Comparison of ENCODE assay signal across 9 cellular contexts in the genomic region with DNA sequence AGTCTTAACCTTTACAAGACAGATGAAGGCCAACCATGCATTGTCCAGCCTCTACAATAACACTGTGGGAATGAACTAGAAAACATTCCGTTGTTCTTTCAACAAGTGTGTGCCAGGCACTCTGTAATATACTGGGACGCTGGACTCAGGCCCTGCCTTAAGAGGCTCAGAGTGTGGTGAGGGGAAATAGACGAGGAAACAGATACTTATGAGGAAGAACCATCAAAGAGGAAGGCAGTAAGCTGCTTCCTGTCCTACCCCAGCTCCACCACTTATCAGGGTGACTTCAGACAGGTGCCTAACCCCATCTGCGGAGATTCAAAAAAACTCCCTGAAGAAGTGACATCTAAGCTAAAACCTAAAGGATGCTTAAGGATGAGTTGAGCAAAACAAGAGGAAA. TPM values are rescaled to one million over a fixed set of nuclear protein-coding genes. Genes with fewer than 3 reads are reported as not detected.
DNase-seq lines count a peak whose midpoint lies in the region; ATAC-seq lines count a peak whose summit lies in the region.
"Had no signal": no experiment of that assay in that cellular context is flagged by ENCODE, and none has a peak within 500 bp of the region (broad histone marks: within the 10 kb centered on the region; RNA-seq: fewer than 3 reads in every experiment).

No MANE protein-coding gene starts in this region.

- H2BK15ac ChIP-seq in mesenchymal stem cell (ENCODE audit: low read depth, poor library complexity, severe bottlenecking): no peak overlapping the region

- H2BK5ac ChIP-seq in mesenchymal stem cell (ENCODE audit: low read depth, low read length, poor library complexity, severe bottlenecking): no peak overlapping the region

- H2BK12ac ChIP-seq in mesenchymal stem cell (ENCODE audit: low read length in 2 of 2): peak overlapping the region; percentile 7 to 98

- H3K79me1 ChIP-seq in mesenchymal stem cell (replicated peaks; ENCODE audit: low read length, poor library complexity, severe bottlenecking): peaks cover 8% of the 10 kb centered on the region

- peak in 2 of 3 donors; percentile 39 to 77 for DNase-seq in CD4-positive, CD25-positive, alpha-beta regulatory T cell
- DNase-seq in KG1 (lab: John Stamatoyannopoulos, UW) (peak; percentile 62), mesenchymal stem cell (no peak), NCI-H1105 (lab: John Stamatoyannopoulos, UW) (no peak), NCI-H2107 treated with DMSO at 0.1 percent for 48 hours (lab: John Stamatoyannopoulos, UW; ENCODE audit: unreplicated experiment) (no peak)
- no peak for DNase-seq in activated CD4-positive, alpha-beta memory T cell treated with anti-CD3 and anti-CD28 coated beads for 36 hours

- H3K27ac Mint-ChIP-seq in CD4-positive, CD25-positive, alpha-beta regulatory T cell: peak overlapping the region; percentile 53 to 85 (median 77)
- peak overlapping the region; percentile 30 for H3K27ac Mint-ChIP-seq in activated CD4-positive, alpha-beta memory T cell treated with anti-CD3 and anti-CD28 coated beads for 36 hours

- H4K8ac ChIP-seq in mesenchymal stem cell (ENCODE audit: low read length): peak overlapping the region; percentile 55

- no peak overlapping the region for H3K9ac ChIP-seq in mesenchymal stem cell (ENCODE audit: low read length)

- no peaks in the 10 kb centered on the region for H3K9me3 Mint-ChIP-seq in CD4-positive, CD25-positive, alpha-beta regulatory T cell
- no peaks in the 10 kb centered on the region for H3K9me3 Mint-ChIP-seq in activated CD4-positive, alpha-beta memory T cell treated with anti-CD3 and anti-CD28 coated beads for 36 hours

- peaks cover 10 to 59% (median 39%) of the 10 kb centered on the region in 4 donors for H3K4me1 Mint-ChIP-seq in CD4-positive, CD25-positive, alpha-beta regulatory T cell
- peaks cover 45% of the 10 kb centered on the region for H3K4me1 Mint-ChIP-seq in activated CD4-positive, alpha-beta memory T cell treated with anti-CD3 and anti-CD28 coated beads for 36 hours (ENCODE audit: low read depth)

- no peaks in the 10 kb centered on the region for H3K27me3 ChIP-seq in CD4-positive, CD25-positive, alpha-beta regulatory T cell (ENCODE audit: control insufficient read depth, insufficient read depth, low read length)
- H3K27me3 ChIP-seq in mesenchymal stem cell (ENCODE audit: control insufficient read depth in 1 of 2, insufficient read depth in 1 of 2, low read length in 2 of 2): no peaks in the 10 kb centered on the region
- H3K27me3 ChIP-seq: SJSA1 had no signal

- H3K4me2 ChIP-seq in mesenchymal stem cell (ENCODE audit: low read length, poor library complexity, severe bottlenecking): no peak overlapping the region

- H3K9me3 ChIP-seq in CD4-positive, CD25-positive, alpha-beta regulatory T cell (ENCODE audit: control insufficient read depth in 2 of 2, low read length in 2 of 2): no peaks in the 10 kb centered on the region
- H3K9me3 ChIP-seq in mesenchymal stem cell (ENCODE audit: control insufficient read depth, low read length): no peaks in the 10 kb centered on the region
- H3K9me3 ChIP-seq: SJSA1 had no signal

- peak; percentile 63 to 76 for ATAC-seq in CD4-positive, CD25-positive, alpha-beta regulatory T cell (ENCODE audit: low read depth in 2 of 2)
- ATAC-seq in GM18858 (IDR thresholded peaks at IDR 0.05; ENCODE audit: unreplicated experiment) (no peak), GM18907 (IDR thresholded peaks at IDR 0.05; ENCODE audit: unreplicated experiment) (no peak)

- no peak overlapping the region for H3K23ac ChIP-seq in mesenchymal stem cell (ENCODE audit: low read length in 2 of 2)

- H3K14ac ChIP-seq in mesenchymal stem cell (ENCODE audit: low read length in 2 of 2): no peak overlapping the region

- peak overlapping the region; percentile 48 for H3K27ac ChIP-seq in CD4-positive, CD25-positive, alpha-beta regulatory T cell (ENCODE audit: insufficient read depth, low read length, poor library complexity, severe bottlenecking)
- no peak overlapping the region for H3K27ac ChIP-seq in mesenchymal stem cell (ENCODE audit: low read length, poor library complexity, severe bottlenecking)
- H3K27ac ChIP-seq: SJSA1 had no signal

- H3K18ac ChIP-seq in mesenchymal stem cell (ENCODE audit: low read depth in 1 of 2, low read length in 2 of 2): peak overlapping the region in 1 of 2 experiments; percentile 99

- H2AK5ac ChIP-seq in mesenchymal stem cell (ENCODE audit: low read length, severe bottlenecking): no peak overlapping the region

- peak overlapping the region; percentile 60 for H3K4me3 ChIP-seq in CD4-positive, CD25-positive, alpha-beta regulatory T cell (ENCODE audit: low read depth, low read length)
- no peak overlapping the region for H3K4me3 ChIP-seq in mesenchymal stem cell (ENCODE audit: insufficient read depth in 1 of 2, low read depth in 1 of 2, low read length in 2 of 2)
- H3K4me3 ChIP-seq: SJSA1 had no signal

- peak overlapping the region; percentile 62 to 96 for H3K4ac ChIP-seq in mesenchymal stem cell (ENCODE audit: low read depth in 1 of 2, low read length in 2 of 2)

- H3K36me3 ChIP-seq in CD4-positive, CD25-positive, alpha-beta regulatory T cell (ENCODE audit: control insufficient read depth, insufficient read depth, low read length): no peaks in the 10 kb centered on the region
- peaks cover 2 to 12% of the 10 kb centered on the region in 2 experiments for H3K36me3 ChIP-seq in mesenchymal stem cell (ENCODE audit: control insufficient read depth in 1 of 2, insufficient read depth in 2 of 2, low read depth in 1 of 2, low read length in 2 of 2)
- H3K36me3 ChIP-seq: SJSA1 had no signal

- 61% methylated on average over 3 of the region's 4 CpGs for WGBS in mesenchymal stem cell

- POLR2A ChIA-PET in activated CD4-positive, alpha-beta memory T cell treated with anti-CD3 and anti-CD28 coated beads for 36 hours (lab: Charles Lee): interaction anchor here (0.6 to 1.0 kb wide), 2 partner anchors 23 to 386 kb away, joined by 3 read pairs; no protein-coding TSS in a partner anchor

- peak overlapping the region; percentile 100 for H4K91ac ChIP-seq in mesenchymal stem cell (ENCODE audit: low read length)

- H3K4me1 ChIP-seq in CD4-positive, CD25-positive, alpha-beta regulatory T cell (ENCODE audit: control insufficient read depth, insufficient read depth, low read length, poor library complexity, severe bottlenecking): peaks cover 38% of the 10 kb centered on the region
- peaks cover 43% of the 10 kb centered on the region for H3K4me1 ChIP-seq in mesenchymal stem cell (ENCODE audit: control insufficient read depth, insufficient read depth, low read depth, low read length)

- H2BK120ac ChIP-seq in mesenchymal stem cell (ENCODE audit: low read depth, low read length): peak overlapping the region; percentile 81

- intact Hi-C loops in activated CD4-positive, alpha-beta memory T cell treated with anti-CD3 and anti-CD28 coated beads for 36 hours (cut with micrococcal nuclease): no loop called here

- H3K4me3 Mint-ChIP-seq in CD4-positive, CD25-positive, alpha-beta regulatory T cell: peak overlapping the region; percentile 59 to 84 (median 70)
- no peak overlapping the region for H3K4me3 Mint-ChIP-seq in activated CD4-positive, alpha-beta memory T cell treated with anti-CD3 and anti-CD28 coated beads for 36 hours

- H3K27me3 Mint-ChIP-seq in CD4-positive, CD25-positive, alpha-beta regulatory T cell: no peaks in the 10 kb centered on the region
- H3K27me3 Mint-ChIP-seq in activated CD4-positive, alpha-beta memory T cell treated with anti-CD3 and anti-CD28 coated beads for 36 hours: no peaks in the 10 kb centered on the region

- CTCF ChIA-PET in activated CD4-positive, alpha-beta memory T cell treated with anti-CD3 and anti-CD28 coated beads for 36 hours (lab: Charles Lee): interaction anchor here (0.9 kb wide), 1 partner anchor 16 kb away, joined by 3 read pairs; no protein-coding TSS in a partner anchor

- no peak overlapping the region for H2AFZ ChIP-seq in mesenchymal stem cell (ENCODE audit: low read depth, low read length)

- H3K36me3 Mint-ChIP-seq in CD4-positive, CD25-positive, alpha-beta regulatory T cell: peaks cover 5% of the 10 kb centered on the region
- no peaks in the 10 kb centered on the region for H3K36me3 Mint-ChIP-seq in activated CD4-positive, alpha-beta memory T cell treated with anti-CD3 and anti-CD28 coated beads for 36 hours

RNA-seq across cellular contexts. Expression of a gene that starts 8.9 kb away (rescaled TPM):
- 73.4 TPM for total RNA-seq in CD4-positive, CD25-positive, alpha-beta regulatory T cell
- polyA plus RNA-seq in CD4-positive, CD25-positive, alpha-beta regulatory T cell: 10 to 100 TPM; 30.2 to 38.3 (median 36.4) TPM
- 10 to 100 TPM; 46.8 to 50.3 TPM for total RNA-seq in activated CD4-positive, alpha-beta memory T cell treated with anti-CD3 and anti-CD28 coated beads for 36 hours
- polyA plus RNA-seq in mesenchymal stem cell (2013, experiment 1 of 2): 113 TPM
- 115 TPM for polyA plus RNA-seq in mesenchymal stem cell (2013, experiment 2 of 2)

Comparison
In these comparisons a context has a peak if more than half of its experiments do, and no peak if none do; other contexts are left out.
1. ATAC-seq: peak in CD4-positive, CD25-positive, alpha-beta regulatory T cell (2 of 2); none in GM18858 (single experiment) and GM18907 (single experiment).
2. DNase-seq: peak in CD4-positive, CD25-positive, alpha-beta regulatory T cell (2 of 3) and KG1 (single experiment); none in activated CD4-positive, alpha-beta memory T cell treated with anti-CD3 and anti-CD28 coated beads for 36 hours (single experiment), mesenchymal stem cell (single experiment), NCI-H1105 (single experiment) and NCI-H2107 treated with DMSO at 0.1 percent for 48 hours (single experiment).